In genomic region chr16:75380870-75381269, GRCh38 we compare ENCODE assay signal across 1 cellular context.
TF ChIP-seq lines count a peak whose summit lies in the region.

No MANE protein-coding gene starts in this region.

TF ChIP-seq in SK-N-SH, 30 proteins besides CTCF, POLR2A, EP300 and RAD21 (continued from another document):
- no peak for TF ChIP-seq PBX3 (IDR thresholded peaks at IDR 0.05)
- TF ChIP-seq SIN3A (IDR thresholded peaks at IDR 0.05; ENCODE audit: borderline replicate concordance, low read depth, low read length), result no peak
- TF ChIP-seq POLR2AphosphoS5 (IDR thresholded peaks at IDR 0.05; ENCODE audit: low read depth, low read length), result no peak
